In genomic region chr20:57083072-57083471, GRCh38 we compare ENCODE assay signal across 24 cellular contexts.
"Had no signal": no experiment of that assay in that cellular context is flagged by ENCODE, and none has a peak within 500 bp of the region (broad histone marks: within the 10 kb centered on the region; RNA-seq: fewer than 3 reads in every experiment).

No MANE protein-coding gene starts in this region.

- H3K4me3 Mint-ChIP-seq: immature natural killer cell; memory B cell; mesothelial cell of epicardium; natural killer cell; stimulated activated memory B cell treated with anti-CD40 and anti-IgM and Interleukin-4, amounts not matched to agents 10 μg/mL and 1 μg/mL and 100 μg/mL, for 72 hours; stimulated activated naive CD8-positive, alpha-beta T cell treated with anti-CD3 and anti-CD28 coated beads, Interleukin-15, Interleukin-2, amounts not matched to agents 100 ng/mL and 50 ng/mL, for 24 hours had no signal

- H3K4me3 ChIP-seq: gastrocnemius medialis, left ventricle myocardium inferior, lower lobe of right lung, psoas muscle, spleen, tibial artery, upper lobe of left lung, vagina had no signal

- H3K36me3 ChIP-seq: gastrocnemius medialis, left ventricle myocardium inferior, lower lobe of right lung, spleen, tibial artery, upper lobe of left lung, vagina had no signal

- H3K4me1 ChIP-seq: gastrocnemius medialis, left ventricle myocardium inferior, lower lobe of right lung, parathyroid adenoma, psoas muscle, spleen, tibial artery, upper lobe of left lung, vagina had no signal

- H3K27me3 ChIP-seq: upper lobe of left lung, vagina had no signal

- H3K27me3 Mint-ChIP-seq: stimulated activated naive CD8-positive, alpha-beta T cell treated with anti-CD3 and anti-CD28 coated beads, Interleukin-15, Interleukin-2, amounts not matched to agents 100 ng/mL and 50 ng/mL, for 24 hours had no signal

- H3K4me1 Mint-ChIP-seq: immature natural killer cell; memory B cell; mesothelial cell of epicardium; natural killer cell; stimulated activated memory B cell treated with anti-CD40 and anti-IgM and Interleukin-4, amounts not matched to agents 10 μg/mL and 1 μg/mL and 100 μg/mL, for 72 hours had no signal

- H3K9ac ChIP-seq: parathyroid adenoma had no signal

- H3K36me3 Mint-ChIP-seq: immature natural killer cell; memory B cell; stimulated activated memory B cell treated with anti-CD40 and anti-IgM and Interleukin-4, amounts not matched to agents 10 μg/mL and 1 μg/mL and 100 μg/mL, for 72 hours had no signal

- H2AFZ ChIP-seq: parathyroid adenoma had no signal

- H3K27ac ChIP-seq: gastrocnemius medialis, left ventricle myocardium inferior, lower lobe of right lung, parathyroid adenoma, psoas muscle, spleen, tibial artery, upper lobe of left lung, vagina had no signal

- ATAC-seq: esophagus mucosa; gastrocnemius medialis; left cardiac atrium; lower lobe of right lung; psoas muscle; sciatic nerve; stimulated activated memory B cell treated with anti-CD40 and anti-IgM and Interleukin-4, amounts not matched to agents 10 μg/mL and 1 μg/mL and 100 μg/mL, for 72 hours had no signal

- FAIRE-seq: endometrium, kidney had no signal

- H3K27ac Mint-ChIP-seq: immature natural killer cell; memory B cell; mesothelial cell of epicardium; natural killer cell; stimulated activated memory B cell treated with anti-CD40 and anti-IgM and Interleukin-4, amounts not matched to agents 10 μg/mL and 1 μg/mL and 100 μg/mL, for 72 hours; stimulated activated naive CD8-positive, alpha-beta T cell treated with anti-CD3 and anti-CD28 coated beads, Interleukin-15, Interleukin-2, amounts not matched to agents 100 ng/mL and 50 ng/mL, for 24 hours had no signal

- DNase-seq: effector memory CD4-positive, alpha-beta T cell; gastrocnemius medialis; immature natural killer cell; left cardiac atrium; left ventricle myocardium inferior; lower lobe of right lung; natural killer cell; psoas muscle; stimulated activated CD4-positive, alpha-beta T cell treated with anti-CD3 and anti-CD28 coated beads, Interleukin-15, amount 100 ng/mL, for 24 hours; stimulated activated CD4-positive, alpha-beta T cell treated with anti-CD3 and anti-CD28 coated beads, Interleukin-1b, Interleukin-23, amount 100 ng/mL, for 48 hours; stimulated activated CD4-positive, alpha-beta T cell treated with anti-CD3 and anti-CD28 coated beads, Interleukin-4, amount 100 ng/mL, for 24 hours; tibial artery had no signal

- H3K79me2 ChIP-seq: parathyroid adenoma had no signal
